22 cellular contexts compared by ENCODE assay signal in genomic region chr2:98975611-98976010, GRCh38. TPM values are rescaled to one million over a fixed set of nuclear protein-coding genes. Genes with fewer than 3 reads are reported as not detected.
DNase-seq lines count a peak whose midpoint lies in the region; ATAC-seq and TF ChIP-seq lines count a peak whose summit lies in the region.
"Had no signal": no experiment of that assay in that cellular context is flagged by ENCODE, and none has a peak within 500 bp of the region (broad histone marks: within the 10 kb centered on the region; RNA-seq: fewer than 3 reads in every experiment).

No MANE protein-coding gene starts in this region.

- no peaks in the 10 kb centered on the region; the same call in 1 of the 2 replicates for H3K9me3 ChIP-seq in SK-N-SH
- H3K9me3 ChIP-seq: BE2C, HAP-1 had no signal

- H3K36me3 Mint-ChIP-seq in chondrocyte (ENCODE audit: low read depth), result peaks cover 16% of the 10 kb centered on the region
- H3K36me3 Mint-ChIP-seq: CD14-positive monocyte had no signal

- H4K20me1 ChIP-seq in SK-N-SH (ENCODE audit: insufficient read depth), result no peaks in the 10 kb centered on the region
- H4K20me1 ChIP-seq: BLaER1 treated with 17β-estradiol and CSF1 and Interleukin-3, amounts not matched to agents 10 nM and 100 nM had no signal

- DNase-seq in SK-N-SH (no peak), HS-5 (ENCODE audit: low read depth) (peak; percentile 56), chondrocyte (ENCODE audit: low spot score) (no peak), left ventricle myocardium superior (no peak)
- DNase-seq: AML-193; BE2C; CD4-positive, alpha-beta T cell; CD8-positive, alpha-beta memory T cell; DMS 273 treated with DMSO at 0.1 percent for 48 hours; DMS79; EL; GDM1; GOT3; HFFc6 had no signal

- no peaks in the 10 kb centered on the region for H3K79me2 ChIP-seq in SK-N-SH (ENCODE audit: insufficient read depth)

- POLR2A ChIA-PET in SK-N-SH (lab: Yijun Ruan, JAX), result no interaction called here

- intact Hi-C loops in left ventricle myocardium superior (cut with micrococcal nuclease), result no loop called here

- 0 out of 2 replicates have a peak overlapping the region, but pooled peaks have one; percentile 5 for H2AFZ ChIP-seq in SK-N-SH (ENCODE audit: low read depth)

- H3K9ac ChIP-seq in SK-N-SH, result no peak overlapping the region
- H3K9ac ChIP-seq: BLaER1 treated with 17β-estradiol and CSF1 and Interleukin-3, amounts not matched to agents 10 nM and 100 nM had no signal

- H3F3A ChIP-seq in SK-N-SH (replicated peaks; ENCODE audit: insufficient read depth), result no peaks in the 10 kb centered on the region

- no peak overlapping the region for H3K4me2 ChIP-seq in SK-N-SH
- H3K4me2 ChIP-seq: BLaER1 treated with 17β-estradiol and CSF1 and Interleukin-3, amounts not matched to agents 10 nM and 100 nM had no signal

- peaks cover 7% of the 10 kb centered on the region for H3K27me3 Mint-ChIP-seq in chondrocyte (ENCODE audit: low read depth)

- peak overlapping the region; percentile 54 for H3K27ac Mint-ChIP-seq in chondrocyte (ENCODE audit: unreplicated experiment)
- H3K27ac Mint-ChIP-seq: CD14-positive monocyte; CD4-positive, alpha-beta T cell; CD8-positive, alpha-beta memory T cell; HFFc6 had no signal

- H3K4me1 ChIP-seq in SK-N-SH (ENCODE audit: control insufficient read depth in 1 of 2, insufficient read depth in 2 of 2, low read depth in 1 of 2, low read length in 1 of 2), result no peaks in the 10 kb centered on the region
- H3K4me1 ChIP-seq: BE2C; BLaER1 treated with 17β-estradiol and CSF1 and Interleukin-3, amounts not matched to agents 10 nM and 100 nM; HAP-1 had no signal

- no peak for TF ChIP-seq CTCF in SK-N-SH (IDR thresholded peaks at IDR 0.05)
- TF ChIP-seq CTCF in chondrocyte (IDR thresholded peaks at IDR 0.05), result no peak

- ATAC-seq in SK-N-SH treated with all-trans-retinoic acid at 6 μM for 48 hours, result no peak
- ATAC-seq in HG03565 (IDR thresholded peaks at IDR 0.05; ENCODE audit: unreplicated experiment), result no peak
- no peak for ATAC-seq in left ventricle myocardium superior
- ATAC-seq: GM12878 had no signal

- H3K4me3 Mint-ChIP-seq in chondrocyte (ENCODE audit: unreplicated experiment), result no peak overlapping the region
- H3K4me3 Mint-ChIP-seq: CD14-positive monocyte; CD4-positive, alpha-beta T cell; CD8-positive, alpha-beta memory T cell; HFFc6 had no signal

- H3K27me3 ChIP-seq in SK-N-SH (ENCODE audit: insufficient read depth), result no peaks in the 10 kb centered on the region
- H3K27me3 ChIP-seq: BE2C; BLaER1 treated with 17β-estradiol and CSF1 and Interleukin-3, amounts not matched to agents 10 nM and 100 nM had no signal

- H3K36me3 ChIP-seq in SK-N-SH (replicated peaks in 1 of 2; ENCODE audit: control insufficient read depth in 1 of 2, insufficient read depth in 2 of 2, low read length in 1 of 2), result no peaks in the 10 kb centered on the region
- H3K36me3 ChIP-seq: BE2C, HAP-1 had no signal

- H3K4me1 Mint-ChIP-seq in chondrocyte (ENCODE audit: low read depth), result peaks cover 4% of the 10 kb centered on the region
- H3K4me1 Mint-ChIP-seq: CD14-positive monocyte; CD8-positive, alpha-beta memory T cell had no signal

- H3K9me3 Mint-ChIP-seq in chondrocyte (ENCODE audit: low read depth), result peaks cover 52% of the 10 kb centered on the region

- H3K27ac ChIP-seq in SK-N-SH (ENCODE audit: low read depth in 2 of 2, low read length in 1 of 2), result no peak overlapping the region
- H3K27ac ChIP-seq: 22Rv1; BLaER1 treated with 17β-estradiol and CSF1 and Interleukin-3, amounts not matched to agents 10 nM and 100 nM had no signal

- TF ChIP-seq RAD21 in SK-N-SH (IDR thresholded peaks at IDR 0.05; ENCODE audit: low read length), result no peak

- TF ChIP-seq EP300 in SK-N-SH (IDR thresholded peaks at IDR 0.05; ENCODE audit: borderline replicate concordance in 1 of 2, low read depth in 1 of 2, low read length in 1 of 2), result no peak

- CTCF ChIA-PET in SK-N-SH (lab: Yijun Ruan, JAX), result interaction anchor here (1.3 kb wide), 1 partner anchor 10 kb away, joined by 3 read pairs; no protein-coding TSS in a partner anchor

- 15% methylated on average over 2 of the region's 2 CpGs for WGBS in SK-N-SH (ENCODE audit: low lambda C conversion rate)

- H3K9me2 ChIP-seq in SK-N-SH, result no peaks in the 10 kb centered on the region

- H3K4me3 ChIP-seq in SK-N-SH (ENCODE audit: low read depth in 2 of 2, low read length in 1 of 2), result no peak overlapping the region
- H3K4me3 ChIP-seq: BLaER1 treated with 17β-estradiol and CSF1 and Interleukin-3, amounts not matched to agents 10 nM and 100 nM; GM12878; HAP-1 had no signal

TF ChIP-seq in SK-N-SH, 30 proteins besides CTCF, POLR2A, EP300 and RAD21 (continues in another document):
- TF ChIP-seq SIN3A (IDR thresholded peaks at IDR 0.05; ENCODE audit: borderline replicate concordance, low read depth, low read length), result no peak
- TF ChIP-seq JUND (IDR thresholded peaks at IDR 0.05), result no peak
- no peak for TF ChIP-seq TCF12 (IDR thresholded peaks at IDR 0.05)
- TF ChIP-seq POLR2AphosphoS5 (IDR thresholded peaks at IDR 0.05; ENCODE audit: low read depth, low read length), result no peak
- TF ChIP-seq MAX (IDR thresholded peaks at IDR 0.05; ENCODE audit: low read depth), result no peak
- TF ChIP-seq ZBTB33 (IDR thresholded peaks at IDR 0.05; ENCODE audit: borderline replicate concordance, low read depth), result no peak
- no peak for TF ChIP-seq TEAD4 (IDR thresholded peaks at IDR 0.05; ENCODE audit: borderline replicate concordance, insufficient read depth)
- no peak for TF ChIP-seq NRF1 (IDR thresholded peaks at IDR 0.05; ENCODE audit: low read depth, low read length)
- no peak for TF ChIP-seq TAF1 (IDR thresholded peaks at IDR 0.05; ENCODE audit: borderline replicate concordance, low read depth, low read length)
- no peak for TF ChIP-seq SMC3 (IDR thresholded peaks at IDR 0.05; ENCODE audit: low read depth, low read length)
- no peak for TF ChIP-seq FOSL2 (IDR thresholded peaks at IDR 0.05; ENCODE audit: borderline replicate concordance, low read depth)
- TF ChIP-seq RXRA (IDR thresholded peaks at IDR 0.05; ENCODE audit: borderline replicate concordance, low read depth), result no peak

TF ChIP-seq in SK-N-SH treated with all-trans-retinoic acid at 6 μM for 48 hours, 23 proteins besides CTCF, POLR2A, EP300 and RAD21:
- TF ChIP-seq ZNF565 (CRISPR knock-in tag; conservative IDR thresholded peaks at IDR 0.05; ENCODE audit: low read depth), result no peak
- TF ChIP-seq TOX (CRISPR knock-in tag; IDR thresholded peaks at IDR 0.05; ENCODE audit: borderline replicate concordance), result no peak
- TF ChIP-seq POU6F1 (CRISPR knock-in tag; IDR thresholded peaks at IDR 0.05; ENCODE audit: borderline replicate concordance, low read depth), result no peak
- TF ChIP-seq RARB (CRISPR knock-in tag; IDR thresholded peaks at IDR 0.05), result no peak
- TF ChIP-seq ARNTL (CRISPR knock-in tag; IDR thresholded peaks at IDR 0.05; ENCODE audit: borderline replicate concordance, low read depth), result no peak
- TF ChIP-seq GLIS3 (CRISPR knock-in tag; IDR thresholded peaks at IDR 0.05), result no peak
- TF ChIP-seq ZFP30 (CRISPR knock-in tag; IDR thresholded peaks at IDR 0.05), result no peak
- no peak for TF ChIP-seq PPARA (CRISPR knock-in tag; IDR thresholded peaks at IDR 0.05; ENCODE audit: borderline replicate concordance)
- no peak for TF ChIP-seq TCF4 (CRISPR knock-in tag; IDR thresholded peaks at IDR 0.05; ENCODE audit: borderline replicate concordance)
- no peak for TF ChIP-seq PATZ1 (CRISPR knock-in tag; IDR thresholded peaks at IDR 0.05; ENCODE audit: borderline replicate concordance)
- TF ChIP-seq CREB5 (CRISPR knock-in tag; IDR thresholded peaks at IDR 0.05; ENCODE audit: low read depth), result no peak
- TF ChIP-seq CSDC2 (CRISPR knock-in tag; IDR thresholded peaks at IDR 0.05), result no peak

RNA-seq across cellular contexts. Expression of gene CRACDL, which starts 39.6 kb away (rescaled TPM):
- polyA plus RNA-seq in SK-N-SH (2012; rRNA removed), result not detected in 2 replicates
- polyA plus RNA-seq in SK-N-SH (2012; cell fraction: cytosol; rRNA removed), result 0.03 TPM in 1 of 2 replicates, not detected in the other
- polyA plus RNA-seq in SK-N-SH (2012; cell fraction: nucleus; rRNA removed), result 0.09 TPM in 1 of 2 replicates, not detected in the other
- total RNA-seq in chondrocyte (17.0 to 50.4 TPM (median 19.9 TPM) in 3 replicates), left ventricle myocardium superior (4.0 TPM)
- total RNA-seq: HFFc6 had no signal
- polyA plus RNA-seq: AG04450 had no signal
